30 cellular contexts compared by ENCODE assay signal in the genomic region with DNA sequence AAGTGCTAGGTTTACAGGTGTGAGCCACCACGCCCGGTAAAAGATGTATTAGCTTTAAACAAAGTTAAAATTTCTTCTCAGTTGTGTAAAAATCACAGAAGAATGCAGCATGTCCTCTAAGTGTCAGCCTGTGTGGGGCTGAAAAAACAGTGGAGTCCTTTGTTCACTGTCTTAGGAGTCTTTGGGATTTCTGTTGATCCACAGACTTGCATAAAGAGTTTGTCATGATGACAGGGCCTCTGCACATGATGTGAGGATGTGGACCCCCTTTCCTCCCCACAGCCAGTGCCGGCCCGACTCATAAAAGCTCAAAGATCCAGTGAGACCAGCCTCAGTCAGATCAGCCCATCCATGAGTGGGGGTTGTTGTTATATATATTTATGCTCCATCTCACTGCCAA. TPM values are rescaled to one million over a fixed set of nuclear protein-coding genes. Genes with fewer than 3 reads are reported as not detected.
"Had no signal": no experiment of that assay in that cellular context is flagged by ENCODE, and none has a peak within 500 bp of the region (broad histone marks: within the 10 kb centered on the region; RNA-seq: fewer than 3 reads in every experiment).

No MANE protein-coding gene starts in this region.

- H3K9me3 ChIP-seq: Peyer's patch, SJSA1 had no signal

- H3K9me3 Mint-ChIP-seq: activated naive CD4-positive, alpha-beta T cell treated with anti-CD3 and anti-CD28 coated beads, Interleukin-2, amount 50 U/mL, for 24 hours; activated T-helper 1 cell treated with anti-CD3 and anti-CD28 coated beads, Interleukin-12 subunit alpha, Interleukin-12 subunit beta, Interleukin-2, Interleukin-4 antibody, amounts not matched to agents 30 ng/mL and 10 ng/mL and 1 ng/mL, durations not matched to agents 14 hours and 24 hours and 36 hours had no signal

- H3K27me3 Mint-ChIP-seq: IgD-negative memory B cell had no signal

- H3K27me3 ChIP-seq: ascending aorta, body of pancreas, MG63, Peyer's patch, SJSA1 had no signal

- H3K4me1 ChIP-seq: ascending aorta, Peyer's patch, SJSA1 had no signal

- DNase-seq: activated CD4-positive, alpha-beta T cell treated with anti-CD3 and anti-CD28 coated beads for 48 hours; activated CD4-positive, alpha-beta T cell treated with anti-CD3 and anti-CD28 coated beads, Interleukin-2, amount 50 U/mL, for 4 hours; activated CD4-positive, CD25-positive, alpha-beta regulatory T cell treated with anti-CD3 and anti-CD28 coated beads, Interleukin-2, amount 50 U/mL, for 72 hours; activated CD8-positive, alpha-beta memory T cell treated with anti-CD3 and anti-CD28 coated beads, Interleukin-2, amount 10 ng/mL, durations not matched to agents 7 days and 5 days; activated CD8-positive, alpha-beta T cell treated with anti-CD3 and anti-CD28 coated beads, Interleukin-2, amount 10 ng/mL, durations not matched to agents 7 days and 5 days; activated effector memory CD4-positive, alpha-beta T cell treated with Interleukin-2 at 50 U/mL for 16 hours; activated naive CD4-positive, alpha-beta T cell; activated T-cell treated with anti-CD3 and anti-CD28 coated beads, Interleukin-2, amount 50 U/mL, for 24 hours; body of pancreas; KG1; MG63; NCI-H1105; NCI-H1436; NCI-H1694 treated with DMSO at 0.1 percent for 48 hours; NCI-H2029 treated with DMSO at 0.1 percent for 48 hours; NCI-H510A treated with DMSO at 0.1 percent for 48 hours; NCI-H69; NK-92 treated with Interleukin-12 subunit alpha and Interleukin-12 subunit beta, amount 100 ng/mL, for 24 hours; Peyer's patch; Right ventricle myocardium superior; T-helper 17 cell; T-helper 9 cell had no signal

- H3K27ac Mint-ChIP-seq: activated CD8-positive, alpha-beta memory T cell treated with anti-CD3 and anti-CD28 coated beads, Interleukin-2, amount 10 ng/mL, durations not matched to agents 7 days and 5 days; activated CD8-positive, alpha-beta T cell treated with anti-CD3 and anti-CD28 coated beads, Interleukin-2, amount 10 ng/mL, durations not matched to agents 7 days and 5 days; activated naive CD4-positive, alpha-beta T cell treated with anti-CD3 and anti-CD28 coated beads, Interleukin-2, amount 50 U/mL, for 24 hours; activated T-cell treated with anti-CD3 and anti-CD28 coated beads, Interleukin-2, amount 50 U/mL, for 24 hours; activated T-helper 1 cell treated with anti-CD3 and anti-CD28 coated beads, Interleukin-12 subunit alpha, Interleukin-12 subunit beta, Interleukin-2, Interleukin-4 antibody, amounts not matched to agents 30 ng/mL and 10 ng/mL and 1 ng/mL, durations not matched to agents 14 hours and 24 hours and 36 hours; IgD-negative memory B cell; T-helper 17 cell; WTC11 had no signal

- H3K36me3 ChIP-seq: ascending aorta, MG63, Peyer's patch, SJSA1 had no signal

- H3K4me3 ChIP-seq: ascending aorta, body of pancreas, MG63, Peyer's patch, SJSA1 had no signal

- H3K36me3 Mint-ChIP-seq: activated CD8-positive, alpha-beta memory T cell treated with anti-CD3 and anti-CD28 coated beads, Interleukin-2, amount 10 ng/mL, durations not matched to agents 7 days and 5 days; activated naive CD4-positive, alpha-beta T cell treated with anti-CD3 and anti-CD28 coated beads, Interleukin-2, amount 50 U/mL, for 24 hours had no signal

- ATAC-seq: activated CD8-positive, alpha-beta memory T cell treated with anti-CD3 and anti-CD28 coated beads, Interleukin-2, amount 10 ng/mL, durations not matched to agents 7 days and 5 days; activated CD8-positive, alpha-beta T cell treated with anti-CD3 and anti-CD28 coated beads, Interleukin-2, amount 10 ng/mL, durations not matched to agents 7 days and 5 days; body of pancreas; T-helper 17 cell; WTC11 had no signal

- H3K4me3 Mint-ChIP-seq: activated CD8-positive, alpha-beta memory T cell treated with anti-CD3 and anti-CD28 coated beads, Interleukin-2, amount 10 ng/mL, durations not matched to agents 7 days and 5 days; activated CD8-positive, alpha-beta T cell treated with anti-CD3 and anti-CD28 coated beads, Interleukin-2, amount 10 ng/mL, durations not matched to agents 7 days and 5 days; activated naive CD4-positive, alpha-beta T cell treated with anti-CD3 and anti-CD28 coated beads, Interleukin-2, amount 50 U/mL, for 24 hours; activated T-cell treated with anti-CD3 and anti-CD28 coated beads, Interleukin-2, amount 50 U/mL, for 24 hours; activated T-helper 1 cell treated with anti-CD3 and anti-CD28 coated beads, Interleukin-12 subunit alpha, Interleukin-12 subunit beta, Interleukin-2, Interleukin-4 antibody, amounts not matched to agents 30 ng/mL and 10 ng/mL and 1 ng/mL, durations not matched to agents 14 hours and 24 hours and 36 hours; IgD-negative memory B cell; T-helper 17 cell; WTC11 had no signal

- H3K4me1 Mint-ChIP-seq: activated CD8-positive, alpha-beta memory T cell treated with anti-CD3 and anti-CD28 coated beads, Interleukin-2, amount 10 ng/mL, durations not matched to agents 7 days and 5 days; activated naive CD4-positive, alpha-beta T cell treated with anti-CD3 and anti-CD28 coated beads, Interleukin-2, amount 50 U/mL, for 24 hours; IgD-negative memory B cell; T-helper 17 cell; WTC11 had no signal

- H3K27ac ChIP-seq: ascending aorta, body of pancreas, Peyer's patch, RWPE1, SJSA1 had no signal

RNA-seq across cellular contexts. Expression of gene GOLGA8J, which starts 49.0 kb away (rescaled TPM):
- total RNA-seq: body of pancreas, bronchial epithelial cell, Peyer's patch, Right ventricle myocardium superior, SJSA1 had no signal
- polyA plus RNA-seq: IgD-negative memory B cell had no signal
